In genomic region chr9:120730661-120731514, GRCh38 we compare ENCODE assay signal across 9 cellular contexts. TPM values are rescaled to one million over a fixed set of nuclear protein-coding genes. Genes with fewer than 3 reads are reported as not detected.
A peak's percentile ranks its signal among the peaks of the same experiment; 100 is the strongest.
DNase-seq lines count a peak whose midpoint lies in the region; ATAC-seq, FAIRE-seq and TF ChIP-seq lines count a peak whose summit lies in the region.
"Had no signal": no experiment of that assay in that cellular context is flagged by ENCODE, and none has a peak within 500 bp of the region (broad histone marks: within the 10 kb centered on the region; RNA-seq: fewer than 3 reads in every experiment).

No MANE protein-coding gene starts in this region.

- H3K9ac ChIP-seq in HepG2 (ENCODE audit: insufficient read depth, low read depth, low read length) = no peak overlapping the region

- no peak overlapping the region for H3K4me3 ChIP-seq in BE2C (ENCODE audit: low read depth, low read length)
- peak overlapping the region in 1 of 3 experiments; percentile 27; a peak in 1 of 6 replicates for H3K4me3 ChIP-seq in HepG2 (replicated peaks in 1 of 3; ENCODE audit: insufficient read depth in 1 of 3, low read depth in 2 of 3, low read length in 3 of 3)

- ATAC-seq in HepG2 (peak; percentile 82), HG03439 (IDR thresholded peaks at IDR 0.05; ENCODE audit: unreplicated experiment) (no peak)
- no peak for ATAC-seq in stimulated activated naive B cell treated with anti-CD40 and anti-IgM and Interleukin-4, amounts not matched to agents 10 μg/mL and 1 μg/mL and 100 μg/mL, for 72 hours (replicated peaks)

- H3K4me1 Mint-ChIP-seq in chondrocyte (ENCODE audit: low read depth) = peaks cover 40% of the 10 kb centered on the region
- peaks cover 13% of the 10 kb centered on the region in 2 donors for H3K4me1 Mint-ChIP-seq in stimulated activated naive B cell treated with anti-CD40 and anti-IgM and Interleukin-4, amounts not matched to agents 10 μg/mL and 1 μg/mL and 100 μg/mL, for 72 hours

- H3K27me3 ChIP-seq in BE2C (no peaks in the 10 kb centered on the region), HepG2 (ENCODE audit: control insufficient read depth in 1 of 2, insufficient read depth in 2 of 2, low read length in 2 of 2) (no peaks in the 10 kb centered on the region)

- peak; percentile 32; the same call in 1 of the 2 replicates for TF ChIP-seq RAD21 in Ishikawa (IDR thresholded peaks at IDR 0.05; ENCODE audit: low read depth)
- no peak for TF ChIP-seq RAD21 in HepG2 (CRISPR knock-in tag; IDR thresholded peaks at IDR 0.05)

- POLR2A ChIA-PET in HepG2 (lab: Yijun Ruan, JAX) = interaction anchor here (0.6 to 3.6 kb wide), 13 partner anchors 9 to 347 kb away, joined by 3 to 37 read pairs (median 5); partner anchors contain the start of genes FBXW2 and MEGF9

- peak overlapping the region; percentile 9 for H3K27ac ChIP-seq in HepG2 (ENCODE audit: extremely low read length, insufficient read depth, low read length)

- H3K4me3 Mint-ChIP-seq in chondrocyte (ENCODE audit: unreplicated experiment) = no peak overlapping the region
- no peak overlapping the region for H3K4me3 Mint-ChIP-seq in stimulated activated naive B cell treated with anti-CD40 and anti-IgM and Interleukin-4, amounts not matched to agents 10 μg/mL and 1 μg/mL and 100 μg/mL, for 72 hours

- no peaks in the 10 kb centered on the region for H3K9me3 Mint-ChIP-seq in chondrocyte (ENCODE audit: low read depth)
- H3K9me3 Mint-ChIP-seq in stimulated activated naive B cell treated with anti-CD40 and anti-IgM and Interleukin-4, amounts not matched to agents 10 μg/mL and 1 μg/mL and 100 μg/mL, for 72 hours = no peaks in the 10 kb centered on the region

- no peaks in the 10 kb centered on the region for H3K9me3 ChIP-seq in BE2C
- H3K9me3 ChIP-seq in HepG2 (ENCODE audit: low read length) = no peaks in the 10 kb centered on the region

- no peak for TF ChIP-seq CTCF in BE2C (IDR thresholded peaks at IDR 0.05; ENCODE audit: low read depth, low read length)
- TF ChIP-seq CTCF in chondrocyte (IDR thresholded peaks at IDR 0.05) = no peak
- no peak for TF ChIP-seq CTCF in HepG2 (CRISPR knock-in tag; IDR thresholded peaks at IDR 0.05)

- H2AFZ ChIP-seq in HepG2 (ENCODE audit: low read length) = no peak overlapping the region

- peak overlapping the region; percentile 62 for H3K4me2 ChIP-seq in HepG2 (ENCODE audit: low read depth, low read length)

- no peaks in the 10 kb centered on the region for H3K36me3 Mint-ChIP-seq in chondrocyte (ENCODE audit: low read depth)
- peaks cover 0 to 4% of the 10 kb centered on the region in 2 donors for H3K36me3 Mint-ChIP-seq in stimulated activated naive B cell treated with anti-CD40 and anti-IgM and Interleukin-4, amounts not matched to agents 10 μg/mL and 1 μg/mL and 100 μg/mL, for 72 hours

- H3K27ac Mint-ChIP-seq in chondrocyte (ENCODE audit: unreplicated experiment) = peak overlapping the region; percentile 90
- H3K27ac Mint-ChIP-seq in stimulated activated naive B cell treated with anti-CD40 and anti-IgM and Interleukin-4, amounts not matched to agents 10 μg/mL and 1 μg/mL and 100 μg/mL, for 72 hours = no peak overlapping the region

- FAIRE-seq in HepG2 (lab: Jason Lieb, UNC) = peak; percentile 75

- no peaks in the 10 kb centered on the region for H3K27me3 Mint-ChIP-seq in chondrocyte (ENCODE audit: low read depth)
- no peaks in the 10 kb centered on the region for H3K27me3 Mint-ChIP-seq in stimulated activated naive B cell treated with anti-CD40 and anti-IgM and Interleukin-4, amounts not matched to agents 10 μg/mL and 1 μg/mL and 100 μg/mL, for 72 hours

- TF ChIP-seq POLR2A in HepG2 (IDR thresholded peaks at IDR 0.05; ENCODE audit: insufficient read depth in 1 of 2, low read depth in 2 of 2, low read length in 2 of 2) = no peak; a peak in 1 of 4 replicates

- H3K36me3 ChIP-seq in BE2C = no peaks in the 10 kb centered on the region
- H3K36me3 ChIP-seq in HepG2 (replicated peaks in 1 of 2; ENCODE audit: control insufficient read depth in 1 of 2, insufficient read depth in 2 of 2, low read length in 2 of 2) = no peaks in the 10 kb centered on the region

- in situ Hi-C loops in HepG2 (cut with HindIII; ENCODE audit: extremely low pct_ligation_motif_present, low pct_unique_long_range_greater_than_20kb) = loop anchor here (5.0 kb wide), 1 partner anchor 109 kb away; no protein-coding TSS in a partner anchor

- TF ChIP-seq EP300 in Ishikawa (IDR thresholded peaks at IDR 0.05; ENCODE audit: borderline replicate concordance) = peak; percentile 99
- TF ChIP-seq EP300 in HepG2 (IDR thresholded peaks at IDR 0.05; ENCODE audit: low read depth in 2 of 2, low read length in 2 of 2) = peak; percentile 68 to 86; a peak in 3 of 4 replicates
- peak; percentile 85 for TF ChIP-seq EP300 in HepG2 (CRISPR knock-in tag; IDR thresholded peaks at IDR 0.05; ENCODE audit: borderline replicate concordance)

- no peaks in the 10 kb centered on the region for H4K20me1 ChIP-seq in HepG2 (ENCODE audit: insufficient read depth, low read length)

- no TSS peak for BruUV-seq in HepG2 (replicated peaks; lab: Mats Ljungman, UMichigan)

- WGBS in HepG2 (ENCODE audit: low lambda C conversion rate) = 6% methylated on average over 6 of the region's 7 CpGs

- intact Hi-C loops in HepG2 (cut with micrococcal nuclease; ENCODE audit: unreplicated experiment) = loop anchor here (2.0 to 5.0 kb wide), 2 partner anchors 16 to 114 kb away; partner anchors contain the start of gene MEGF9

- CTCF ChIA-PET in HepG2 (lab: Yijun Ruan, JAX; ENCODE audit: low intra/inter-chr PET ratio, low total read pairs) = no interaction called here

- H3K79me2 ChIP-seq in HepG2 (ENCODE audit: insufficient read depth, low read length) = no peaks in the 10 kb centered on the region

- DNase-seq in BE2C = peak; percentile 20
- DNase-seq in chondrocyte (ENCODE audit: low spot score) = no peak
- peak; percentile 91 for DNase-seq in HepG2 (ENCODE audit: low spot score)
- DNase-seq in SW 1271 (lab: John Stamatoyannopoulos, UW) = no peak
- no peak for DNase-seq in stimulated activated naive B cell treated with anti-CD40 and anti-IgM and Interleukin-4, amounts not matched to agents 10 μg/mL and 1 μg/mL and 100 μg/mL, for 72 hours
- no peak for DNase-seq in Ammon's horn (ENCODE audit: low spot score)
- DNase-seq: DND-41 had no signal

- H3K4me1 ChIP-seq in BE2C = no peaks in the 10 kb centered on the region; the same call in 1 of the 2 replicates
- H3K4me1 ChIP-seq in HepG2 (ENCODE audit: insufficient read depth, low read length) = peaks cover 66% of the 10 kb centered on the region

TF ChIP-seq in Ishikawa, 13 proteins besides CTCF, POLR2A, EP300 and RAD21 (continues in another document):
- peak; percentile 100 for TF ChIP-seq TEAD4 (IDR thresholded peaks at IDR 0.05)
- peak; percentile 74 for TF ChIP-seq USF1 (IDR thresholded peaks at IDR 0.05)
- TF ChIP-seq CREB1 (IDR thresholded peaks at IDR 0.05; ENCODE audit: low read depth) = no peak
- TF ChIP-seq NFIC (IDR thresholded peaks at IDR 0.05) = peak; percentile 100
- TF ChIP-seq TAF1 (IDR thresholded peaks at IDR 0.05; ENCODE audit: low read depth) = 0 out of 2 replicates have a peak, but pooled peaks have one; percentile 3

TF ChIP-seq in HepG2, 621 proteins besides CTCF, POLR2A, EP300 and RAD21 (continues in another document):
- peak; percentile 67 for TF ChIP-seq ZNF644 (CRISPR knock-in tag; IDR thresholded peaks at IDR 0.05; ENCODE audit: low read depth)
- TF ChIP-seq, protein P1, sequence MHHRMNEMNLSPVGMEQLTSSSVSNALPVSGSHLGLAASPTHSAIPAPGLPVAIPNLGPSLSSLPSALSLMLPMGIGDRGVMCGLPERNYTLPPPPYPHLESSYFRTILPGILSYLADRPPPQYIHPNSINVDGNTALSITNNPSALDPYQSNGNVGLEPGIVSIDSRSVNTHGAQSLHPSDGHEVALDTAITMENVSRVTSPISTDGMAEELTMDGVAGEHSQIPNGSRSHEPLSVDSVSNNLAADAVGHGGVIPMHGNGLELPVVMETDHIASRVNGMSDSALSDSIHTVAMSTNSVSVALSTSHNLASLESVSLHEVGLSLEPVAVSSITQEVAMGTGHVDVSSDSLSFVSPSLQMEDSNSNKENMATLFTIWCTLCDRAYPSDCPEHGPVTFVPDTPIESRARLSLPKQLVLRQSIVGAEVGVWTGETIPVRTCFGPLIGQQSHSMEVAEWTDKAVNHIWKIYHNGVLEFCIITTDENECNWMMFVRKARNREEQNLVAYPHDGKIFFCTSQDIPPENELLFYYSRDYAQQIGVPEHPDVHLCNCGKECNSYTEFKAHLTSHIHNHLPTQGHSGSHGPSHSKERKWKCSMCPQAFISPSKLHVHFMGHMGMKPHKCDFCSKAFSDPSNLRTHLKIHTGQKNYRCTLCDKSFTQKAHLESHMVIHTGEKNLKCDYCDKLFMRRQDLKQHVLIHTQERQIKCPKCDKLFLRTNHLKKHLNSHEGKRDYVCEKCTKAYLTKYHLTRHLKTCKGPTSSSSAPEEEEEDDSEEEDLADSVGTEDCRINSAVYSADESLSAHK (CRISPR knock-in tag; IDR thresholded peaks at IDR 0.05; ENCODE audit: borderline replicate concordance) = no peak

RNA-seq across cellular contexts. Expression of gene MEGF9, which starts 16.6 kb away (rescaled TPM):
- polyA plus RNA-seq in BE2C (2012; ENCODE audit: insufficient read depth, insufficient read length, low read depth) = 4.3 TPM
- total RNA-seq in chondrocyte = 20.6 to 23.2 TPM (median 21.2 TPM) in 3 replicates
- 3.1 and 3.3 TPM in 2 replicates for total RNA-seq in HepG2 (2016; rRNA removed; fragmentation: Illumina TruSeq; extraction: Trizol)
- total RNA-seq in HepG2 (2016; cell fraction: cytosol; rRNA removed; fragmentation: Illumina TruSeq; extraction: Trizol; ENCODE audit: low read depth) = 0.71 and 0.88 TPM in 2 replicates
- total RNA-seq in HepG2 (2016; cell fraction: insoluble cytoplasmic fraction; rRNA removed; fragmentation: Illumina TruSeq; extraction: Trizol) = 3.1 and 3.7 TPM in 2 replicates
- total RNA-seq in HepG2 (2016; cell fraction: membrane; rRNA removed; fragmentation: Illumina TruSeq; extraction: Trizol) = 4.3 and 4.5 TPM in 2 replicates
- 3.8 and 3.9 TPM in 2 replicates for total RNA-seq in HepG2 (2016; cell fraction: nucleus; rRNA removed; fragmentation: Illumina TruSeq; extraction: Trizol)
- 3.3 and 3.6 TPM in 2 replicates for polyA plus RNA-seq in HepG2 (2011; rRNA removed)
- polyA plus RNA-seq in HepG2 (2011; cell fraction: cytosol; rRNA removed) = 1.7 and 3.4 TPM in 2 replicates
- 0.82 and 1.6 TPM in 2 replicates for polyA plus RNA-seq in HepG2 (2011; cell fraction: nucleus; rRNA removed)
- 6.3 and 6.4 TPM in 2 replicates for polyA plus RNA-seq in HepG2 (2012)
- polyA plus RNA-seq in HepG2 (2016; cell fraction: cytosol; fragmentation: Illumina TruSeq; extraction: Trizol; ENCODE audit: low read depth) = 0.44 and 0.52 TPM in 2 replicates
- polyA plus RNA-seq in HepG2 (2016; cell fraction: insoluble cytoplasmic fraction; fragmentation: Illumina TruSeq; extraction: Trizol; ENCODE audit: low read depth) = 3.5 and 4.3 TPM in 2 replicates
- 2.7 and 2.9 TPM in 2 replicates for polyA plus RNA-seq in HepG2 (2016; cell fraction: membrane; fragmentation: Illumina TruSeq; extraction: Trizol; ENCODE audit: low read depth)
- polyA plus RNA-seq in HepG2 (2016; cell fraction: nucleus; fragmentation: Illumina TruSeq; extraction: Trizol; ENCODE audit: insufficient read depth, low read depth) = 4.6 and 4.7 TPM in 2 replicates
- 2.5 and 6.5 TPM in 2 replicates for polyA minus RNA-seq in HepG2 (2011; rRNA and poly(A)+ RNA removed; ENCODE audit: low replicate concordance)
- polyA minus RNA-seq in HepG2 (2011; cell fraction: cytosol; rRNA and poly(A)+ RNA removed) = 4.0 and 5.0 TPM in 2 replicates
- 1.9 and 4.0 TPM in 2 replicates for polyA minus RNA-seq in HepG2 (2011; cell fraction: nucleus; rRNA and poly(A)+ RNA removed)

Comparison
In these comparisons a context has a peak if more than half of its experiments do, and no peak if none do; other contexts are left out.
1. DNase-seq: peak in BE2C (single experiment) and HepG2 (single experiment); none in chondrocyte (single experiment), SW 1271 (0 of 2), stimulated activated naive B cell treated with anti-CD40 and anti-IgM and Interleukin-4, amounts not matched to agents 10 μg/mL and 1 μg/mL and 100 μg/mL, for 72 hours (single experiment) and Ammon's horn (single experiment).